In the genomic region with DNA sequence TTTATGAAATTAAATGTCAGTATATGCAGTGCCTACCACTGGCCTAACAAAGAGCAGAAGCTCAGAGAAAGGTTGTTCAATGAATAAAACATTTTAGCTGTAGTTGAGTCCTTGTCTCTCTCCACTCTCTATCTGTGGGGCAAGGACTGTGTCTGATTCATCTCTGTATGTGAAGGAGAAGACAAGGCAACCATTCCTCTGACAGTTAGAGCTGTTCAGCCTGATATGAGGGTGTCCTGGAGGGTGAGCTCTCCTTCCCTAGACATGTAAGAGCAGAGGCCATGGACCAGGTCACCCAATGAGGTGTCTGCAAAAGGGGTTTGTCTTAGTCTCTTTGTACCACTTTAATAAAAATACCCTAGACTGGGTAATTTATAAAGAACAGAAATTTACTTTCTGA, we compare ENCODE assay signal across 1 cellular context.
TF ChIP-seq lines count a peak whose summit lies in the region.

No MANE protein-coding gene starts in this region.

TF ChIP-seq in K562, 482 proteins besides CTCF, POLR2A, EP300 and RAD21:
- TF ChIP-seq, protein P1, sequence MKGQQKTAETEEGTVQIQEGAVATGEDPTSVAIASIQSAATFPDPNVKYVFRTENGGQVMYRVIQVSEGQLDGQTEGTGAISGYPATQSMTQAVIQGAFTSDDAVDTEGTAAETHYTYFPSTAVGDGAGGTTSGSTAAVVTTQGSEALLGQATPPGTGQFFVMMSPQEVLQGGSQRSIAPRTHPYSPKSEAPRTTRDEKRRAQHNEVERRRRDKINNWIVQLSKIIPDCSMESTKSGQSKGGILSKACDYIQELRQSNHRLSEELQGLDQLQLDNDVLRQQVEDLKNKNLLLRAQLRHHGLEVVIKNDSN (CRISPR knock-in tag; IDR thresholded peaks at IDR 0.05): no peak
- no peak for TF ChIP-seq NONO (IDR thresholded peaks at IDR 0.05; ENCODE audit: low read depth in 2 of 2, low read length in 1 of 2)
- no peak for TF ChIP-seq KDM4B (IDR thresholded peaks at IDR 0.05; ENCODE audit: borderline replicate concordance in 2 of 2, low read depth in 1 of 2)
- TF ChIP-seq ZFP1 (CRISPR knock-in tag; IDR thresholded peaks at IDR 0.05): no peak
- no peak for TF ChIP-seq ZNF445 (CRISPR knock-in tag; IDR thresholded peaks at IDR 0.05; ENCODE audit: low read depth)
- no peak for TF ChIP-seq CHD4 (IDR thresholded peaks at IDR 0.05; ENCODE audit: insufficient read depth, insufficient replicate concordance, low read depth, low read length, poor library complexity, severe bottlenecking)
- no peak for TF ChIP-seq ZNF23 (CRISPR knock-in tag; IDR thresholded peaks at IDR 0.05)
- TF ChIP-seq ARID1B (IDR thresholded peaks at IDR 0.05): peak; percentile 14; the same call in 1 of the 2 replicates
- no peak for TF ChIP-seq ELF2 (CRISPR knock-in tag; IDR thresholded peaks at IDR 0.05)
- TF ChIP-seq SNIP1 (IDR thresholded peaks at IDR 0.05; ENCODE audit: low read depth): no peak
- no peak for TF ChIP-seq ZNF146 (CRISPR knock-in tag; IDR thresholded peaks at IDR 0.05; ENCODE audit: unreplicated experiment)
- TF ChIP-seq, protein P2, sequence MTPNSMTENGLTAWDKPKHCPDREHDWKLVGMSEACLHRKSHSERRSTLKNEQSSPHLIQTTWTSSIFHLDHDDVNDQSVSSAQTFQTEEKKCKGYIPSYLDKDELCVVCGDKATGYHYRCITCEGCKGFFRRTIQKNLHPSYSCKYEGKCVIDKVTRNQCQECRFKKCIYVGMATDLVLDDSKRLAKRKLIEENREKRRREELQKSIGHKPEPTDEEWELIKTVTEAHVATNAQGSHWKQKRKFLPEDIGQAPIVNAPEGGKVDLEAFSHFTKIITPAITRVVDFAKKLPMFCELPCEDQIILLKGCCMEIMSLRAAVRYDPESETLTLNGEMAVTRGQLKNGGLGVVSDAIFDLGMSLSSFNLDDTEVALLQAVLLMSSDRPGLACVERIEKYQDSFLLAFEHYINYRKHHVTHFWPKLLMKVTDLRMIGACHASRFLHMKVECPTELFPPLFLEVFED (CRISPR knock-in tag; conservative IDR thresholded peaks at IDR 0.05): no peak
- TF ChIP-seq, protein P3, sequence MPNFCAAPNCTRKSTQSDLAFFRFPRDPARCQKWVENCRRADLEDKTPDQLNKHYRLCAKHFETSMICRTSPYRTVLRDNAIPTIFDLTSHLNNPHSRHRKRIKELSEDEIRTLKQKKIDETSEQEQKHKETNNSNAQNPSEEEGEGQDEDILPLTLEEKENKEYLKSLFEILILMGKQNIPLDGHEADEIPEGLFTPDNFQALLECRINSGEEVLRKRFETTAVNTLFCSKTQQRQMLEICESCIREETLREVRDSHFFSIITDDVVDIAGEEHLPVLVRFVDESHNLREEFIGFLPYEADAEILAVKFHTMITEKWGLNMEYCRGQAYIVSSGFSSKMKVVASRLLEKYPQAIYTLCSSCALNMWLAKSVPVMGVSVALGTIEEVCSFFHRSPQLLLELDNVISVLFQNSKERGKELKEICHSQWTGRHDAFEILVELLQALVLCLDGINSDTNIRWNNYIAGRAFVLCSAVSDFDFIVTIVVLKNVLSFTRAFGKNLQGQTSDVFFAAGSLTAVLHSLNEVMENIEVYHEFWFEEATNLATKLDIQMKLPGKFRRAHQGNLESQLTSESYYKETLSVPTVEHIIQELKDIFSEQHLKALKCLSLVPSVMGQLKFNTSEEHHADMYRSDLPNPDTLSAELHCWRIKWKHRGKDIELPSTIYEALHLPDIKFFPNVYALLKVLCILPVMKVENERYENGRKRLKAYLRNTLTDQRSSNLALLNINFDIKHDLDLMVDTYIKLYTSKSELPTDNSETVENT (CRISPR knock-in tag; IDR thresholded peaks at IDR 0.05): 0 out of 2 replicates have a peak, but pooled peaks have one; percentile 18
- TF ChIP-seq, protein P4, sequence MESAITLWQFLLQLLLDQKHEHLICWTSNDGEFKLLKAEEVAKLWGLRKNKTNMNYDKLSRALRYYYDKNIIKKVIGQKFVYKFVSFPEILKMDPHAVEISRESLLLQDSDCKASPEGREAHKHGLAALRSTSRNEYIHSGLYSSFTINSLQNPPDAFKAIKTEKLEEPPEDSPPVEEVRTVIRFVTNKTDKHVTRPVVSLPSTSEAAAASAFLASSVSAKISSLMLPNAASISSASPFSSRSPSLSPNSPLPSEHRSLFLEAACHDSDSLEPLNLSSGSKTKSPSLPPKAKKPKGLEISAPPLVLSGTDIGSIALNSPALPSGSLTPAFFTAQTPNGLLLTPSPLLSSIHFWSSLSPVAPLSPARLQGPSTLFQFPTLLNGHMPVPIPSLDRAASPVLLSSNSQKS (CRISPR knock-in tag; IDR thresholded peaks at IDR 0.05): no peak
- 0 out of 2 replicates have a peak, but pooled peaks have one; percentile 38 for TF ChIP-seq TCF3 (CRISPR knock-in tag; IDR thresholded peaks at IDR 0.05)
- no peak for TF ChIP-seq JUND (IDR thresholded peaks at IDR 0.05; ENCODE audit: borderline replicate concordance, low read depth, low read length)
- peak; percentile 28; the same call in 1 of the 3 replicates for TF ChIP-seq JUND (tag; IDR thresholded peaks at IDR 0.05; ENCODE audit: borderline replicate concordance, low read depth, low read length)
- TF ChIP-seq, protein P5, sequence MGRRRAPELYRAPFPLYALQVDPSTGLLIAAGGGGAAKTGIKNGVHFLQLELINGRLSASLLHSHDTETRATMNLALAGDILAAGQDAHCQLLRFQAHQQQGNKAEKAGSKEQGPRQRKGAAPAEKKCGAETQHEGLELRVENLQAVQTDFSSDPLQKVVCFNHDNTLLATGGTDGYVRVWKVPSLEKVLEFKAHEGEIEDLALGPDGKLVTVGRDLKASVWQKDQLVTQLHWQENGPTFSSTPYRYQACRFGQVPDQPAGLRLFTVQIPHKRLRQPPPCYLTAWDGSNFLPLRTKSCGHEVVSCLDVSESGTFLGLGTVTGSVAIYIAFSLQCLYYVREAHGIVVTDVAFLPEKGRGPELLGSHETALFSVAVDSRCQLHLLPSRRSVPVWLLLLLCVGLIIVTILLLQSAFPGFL (CRISPR knock-in tag; IDR thresholded peaks at IDR 0.05): no peak
- TF ChIP-seq PHF21A (IDR thresholded peaks at IDR 0.05; ENCODE audit: borderline replicate concordance, low read depth): no peak
- TF ChIP-seq RNF2 (IDR thresholded peaks at IDR 0.05): no peak
- no peak for TF ChIP-seq NFE2L1 (tag; IDR thresholded peaks at IDR 0.05; ENCODE audit: borderline replicate concordance, low read depth)
- TF ChIP-seq, protein P6, sequence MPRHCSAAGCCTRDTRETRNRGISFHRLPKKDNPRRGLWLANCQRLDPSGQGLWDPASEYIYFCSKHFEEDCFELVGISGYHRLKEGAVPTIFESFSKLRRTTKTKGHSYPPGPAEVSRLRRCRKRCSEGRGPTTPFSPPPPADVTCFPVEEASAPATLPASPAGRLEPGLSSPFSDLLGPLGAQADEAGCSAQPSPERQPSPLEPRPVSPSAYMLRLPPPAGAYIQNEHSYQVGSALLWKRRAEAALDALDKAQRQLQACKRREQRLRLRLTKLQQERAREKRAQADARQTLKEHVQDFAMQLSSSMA (CRISPR knock-in tag; IDR thresholded peaks at IDR 0.05): no peak
- peak; percentile 34; the same call in 1 of the 2 replicates for TF ChIP-seq CBFA2T2 (conservative IDR thresholded peaks at IDR 0.05)
- TF ChIP-seq CBX2 (IDR thresholded peaks at IDR 0.05; ENCODE audit: insufficient read depth, low read length, poor library complexity, severe bottlenecking): no peak
- TF ChIP-seq, protein P7, sequence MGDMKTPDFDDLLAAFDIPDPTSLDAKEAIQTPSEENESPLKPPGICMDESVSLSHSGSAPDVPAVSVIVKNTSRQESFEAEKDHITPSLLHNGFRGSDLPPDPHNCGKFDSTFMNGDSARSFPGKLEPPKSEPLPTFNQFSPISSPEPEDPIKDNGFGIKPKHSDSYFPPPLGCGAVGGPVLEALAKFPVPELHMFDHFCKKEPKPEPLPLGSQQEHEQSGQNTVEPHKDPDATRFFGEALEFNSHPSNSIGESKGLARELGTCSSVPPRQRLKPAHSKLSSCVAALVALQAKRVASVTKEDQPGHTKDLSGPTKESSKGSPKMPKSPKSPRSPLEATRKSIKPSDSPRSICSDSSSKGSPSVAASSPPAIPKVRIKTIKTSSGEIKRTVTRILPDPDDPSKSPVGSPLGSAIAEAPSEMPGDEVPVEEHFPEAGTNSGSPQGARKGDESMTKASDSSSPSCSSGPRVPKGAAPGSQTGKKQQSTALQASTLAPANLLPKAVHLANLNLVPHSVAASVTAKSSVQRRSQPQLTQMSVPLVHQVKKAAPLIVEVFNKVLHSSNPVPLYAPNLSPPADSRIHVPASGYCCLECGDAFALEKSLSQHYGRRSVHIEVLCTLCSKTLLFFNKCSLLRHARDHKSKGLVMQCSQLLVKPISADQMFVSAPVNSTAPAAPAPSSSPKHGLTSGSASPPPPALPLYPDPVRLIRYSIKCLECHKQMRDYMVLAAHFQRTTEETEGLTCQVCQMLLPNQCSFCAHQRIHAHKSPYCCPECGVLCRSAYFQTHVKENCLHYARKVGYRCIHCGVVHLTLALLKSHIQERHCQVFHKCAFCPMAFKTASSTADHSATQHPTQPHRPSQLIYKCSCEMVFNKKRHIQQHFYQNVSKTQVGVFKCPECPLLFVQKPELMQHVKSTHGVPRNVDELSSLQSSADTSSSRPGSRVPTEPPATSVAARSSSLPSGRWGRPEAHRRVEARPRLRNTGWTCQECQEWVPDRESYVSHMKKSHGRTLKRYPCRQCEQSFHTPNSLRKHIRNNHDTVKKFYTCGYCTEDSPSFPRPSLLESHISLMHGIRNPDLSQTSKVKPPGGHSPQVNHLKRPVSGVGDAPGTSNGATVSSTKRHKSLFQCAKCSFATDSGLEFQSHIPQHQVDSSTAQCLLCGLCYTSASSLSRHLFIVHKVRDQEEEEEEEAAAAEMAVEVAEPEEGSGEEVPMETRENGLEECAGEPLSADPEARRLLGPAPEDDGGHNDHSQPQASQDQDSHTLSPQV (IDR thresholded peaks at IDR 0.05): peak; percentile 37; the same call in 1 of the 2 replicates
- TF ChIP-seq, protein P8, sequence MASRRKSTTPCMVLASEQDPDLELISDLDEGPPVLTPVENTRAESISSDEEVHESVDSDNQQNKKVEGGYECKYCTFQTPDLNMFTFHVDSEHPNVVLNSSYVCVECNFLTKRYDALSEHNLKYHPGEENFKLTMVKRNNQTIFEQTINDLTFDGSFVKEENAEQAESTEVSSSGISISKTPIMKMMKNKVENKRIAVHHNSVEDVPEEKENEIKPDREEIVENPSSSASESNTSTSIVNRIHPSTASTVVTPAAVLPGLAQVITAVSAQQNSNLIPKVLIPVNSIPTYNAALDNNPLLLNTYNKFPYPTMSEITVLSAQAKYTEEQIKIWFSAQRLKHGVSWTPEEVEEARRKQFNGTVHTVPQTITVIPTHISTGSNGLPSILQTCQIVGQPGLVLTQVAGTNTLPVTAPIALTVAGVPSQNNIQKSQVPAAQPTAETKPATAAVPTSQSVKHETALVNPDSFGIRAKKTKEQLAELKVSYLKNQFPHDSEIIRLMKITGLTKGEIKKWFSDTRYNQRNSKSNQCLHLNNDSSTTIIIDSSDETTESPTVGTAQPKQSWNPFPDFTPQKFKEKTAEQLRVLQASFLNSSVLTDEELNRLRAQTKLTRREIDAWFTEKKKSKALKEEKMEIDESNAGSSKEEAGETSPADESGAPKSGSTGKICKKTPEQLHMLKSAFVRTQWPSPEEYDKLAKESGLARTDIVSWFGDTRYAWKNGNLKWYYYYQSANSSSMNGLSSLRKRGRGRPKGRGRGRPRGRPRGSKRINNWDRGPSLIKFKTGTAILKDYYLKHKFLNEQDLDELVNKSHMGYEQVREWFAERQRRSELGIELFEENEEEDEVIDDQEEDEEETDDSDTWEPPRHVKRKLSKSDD (conservative IDR thresholded peaks at IDR 0.05; ENCODE audit: low read length): no peak
- no peak for TF ChIP-seq ELF4 (CRISPR knock-in tag; IDR thresholded peaks at IDR 0.05)
- no peak for TF ChIP-seq RFX5 (IDR thresholded peaks at IDR 0.05; ENCODE audit: low read depth, low read length)
- no peak for TF ChIP-seq ZNF184 (CRISPR knock-in tag; IDR thresholded peaks at IDR 0.05)
- TF ChIP-seq ZNF707 (CRISPR knock-in tag; conservative IDR thresholded peaks at IDR 0.05): no peak
- peak; percentile 71 for TF ChIP-seq CBFA2T3 (IDR thresholded peaks at IDR 0.05)
- TF ChIP-seq ZNF282 (CRISPR knock-in tag; IDR thresholded peaks at IDR 0.05): no peak
- no peak for TF ChIP-seq NBN (IDR thresholded peaks at IDR 0.05; ENCODE audit: low read depth)
- no peak for TF ChIP-seq MIER1 (IDR thresholded peaks at IDR 0.05; ENCODE audit: low read depth)
- no peak for TF ChIP-seq ATF1 (CRISPR knock-in tag; IDR thresholded peaks at IDR 0.05)
- no peak for TF ChIP-seq ATF1 (tag; IDR thresholded peaks at IDR 0.05)
- TF ChIP-seq RBFOX2 (IDR thresholded peaks at IDR 0.05; ENCODE audit: low read depth, low read length): no peak
- TF ChIP-seq, protein P9, sequence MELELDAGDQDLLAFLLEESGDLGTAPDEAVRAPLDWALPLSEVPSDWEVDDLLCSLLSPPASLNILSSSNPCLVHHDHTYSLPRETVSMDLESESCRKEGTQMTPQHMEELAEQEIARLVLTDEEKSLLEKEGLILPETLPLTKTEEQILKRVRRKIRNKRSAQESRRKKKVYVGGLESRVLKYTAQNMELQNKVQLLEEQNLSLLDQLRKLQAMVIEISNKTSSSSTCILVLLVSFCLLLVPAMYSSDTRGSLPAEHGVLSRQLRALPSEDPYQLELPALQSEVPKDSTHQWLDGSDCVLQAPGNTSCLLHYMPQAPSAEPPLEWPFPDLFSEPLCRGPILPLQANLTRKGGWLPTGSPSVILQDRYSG (tag; conservative IDR thresholded peaks at IDR 0.05; ENCODE audit: low read depth): no peak
TF ChIP-seq in K562: peak in this region for 7.
